14 cellular contexts compared by ENCODE assay signal in the genomic region with DNA sequence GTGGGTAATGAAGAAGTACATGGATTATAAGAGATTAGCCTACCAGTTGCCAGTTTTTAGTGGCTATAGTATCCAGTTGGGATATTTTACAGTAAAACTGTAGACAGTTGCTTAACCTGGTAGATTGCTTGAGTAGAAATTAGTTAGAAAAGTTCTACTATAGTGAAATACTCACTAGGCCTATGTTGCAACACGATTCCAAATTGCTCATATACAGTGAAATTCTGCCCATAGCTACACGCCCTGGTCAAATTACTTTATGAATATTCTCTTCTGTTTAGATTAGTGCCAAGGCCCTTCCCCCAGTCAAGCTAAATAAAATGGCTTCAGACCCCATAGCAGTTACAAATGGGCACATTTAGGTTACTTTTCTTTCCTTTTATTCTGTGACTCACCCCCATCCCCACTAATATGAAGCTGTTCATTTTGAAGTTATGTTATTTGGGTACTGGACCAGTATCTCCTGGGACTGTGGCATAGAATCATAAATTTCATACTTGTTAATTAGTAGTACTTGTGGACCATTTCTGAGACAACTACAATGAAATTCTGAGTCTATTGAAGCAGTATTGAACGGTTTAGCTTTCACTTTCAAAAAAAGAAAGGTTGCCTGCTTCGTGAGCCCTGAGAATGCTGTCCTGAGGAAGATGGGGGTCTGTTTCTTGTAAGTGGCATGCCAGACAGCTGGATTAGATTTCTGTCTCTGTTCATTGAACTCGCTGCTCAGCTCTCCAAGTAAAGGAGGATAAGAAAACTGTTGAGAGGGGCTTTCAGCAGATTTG.
A peak's percentile ranks its signal among the peaks of the same experiment; 100 is the strongest.
DNase-seq lines count a peak whose midpoint lies in the region; ATAC-seq and TF ChIP-seq lines count a peak whose summit lies in the region.
"Had no signal": no experiment of that assay in that cellular context is flagged by ENCODE, and none has a peak within 500 bp of the region (broad histone marks: within the 10 kb centered on the region; RNA-seq: fewer than 3 reads in every experiment).

No MANE protein-coding gene starts in this region.

- DNase-seq in cardiac muscle cell (ENCODE audit: low read depth in 1 of 2, low spot score in 1 of 2), result peak; percentile 17 to 32
- DNase-seq in right cardiac atrium, result no peak
- no peak for DNase-seq in fibroblast of villous mesenchyme (ENCODE audit: low read depth)
- DNase-seq in HUDEP-2 (lab: John Stamatoyannopoulos, UW; ENCODE audit: unreplicated experiment in 76 of 76), result no peak
- DNase-seq in NCI-H1694 treated with DMSO at 0.1 percent for 48 hours (lab: John Stamatoyannopoulos, UW), result no peak
- no peak for DNase-seq in posterior cingulate gyrus
- DNase-seq in NCI-H146 (lab: John Stamatoyannopoulos, UW), result no peak
- DNase-seq: ACHN; activated CD4-positive, CD25-positive, alpha-beta regulatory T cell; activated CD8-positive, alpha-beta memory T cell treated with anti-CD3 and anti-CD28 coated beads, Interleukin-2, amount 50 U/mL, for 48 hours; central memory CD4-positive, alpha-beta T cell; DMS 273 treated with DMSO at 0.1 percent for 48 hours; substantia nigra had no signal

- intact Hi-C loops in right cardiac atrium (cut with DNase I), result no loop called here
- intact Hi-C loops in posterior cingulate gyrus (cut with DNase I), result no loop called here

- H3K9me3 ChIP-seq in cardiac muscle cell (ENCODE audit: low read depth), result no peaks in the 10 kb centered on the region
- H3K9me3 ChIP-seq in right cardiac atrium (ENCODE audit: control insufficient read depth, low read length), result no peaks in the 10 kb centered on the region

- ATAC-seq in right cardiac atrium, result no peak

- WGBS in right cardiac atrium, result 53% methylated on average over 5 of the region's 5 CpGs

- TF ChIP-seq CTCF in cardiac muscle cell (IDR thresholded peaks at IDR 0.05; ENCODE audit: low read depth, low read length) (no peak), WI38 (IDR thresholded peaks at IDR 0.05; ENCODE audit: low read depth, low read length) (no peak), fibroblast of villous mesenchyme (IDR thresholded peaks at IDR 0.05; ENCODE audit: insufficient read depth, low read depth, low read length) (no peak)

- H3K36me3 ChIP-seq in cardiac muscle cell, result no peaks in the 10 kb centered on the region

- H3K4me3 ChIP-seq in cardiac muscle cell (no peak overlapping the region), right cardiac atrium (ENCODE audit: low read length) (no peak overlapping the region), WI38 (ENCODE audit: low read depth, low read length) (peak overlapping the region; percentile 33), fibroblast of villous mesenchyme (ENCODE audit: low read depth, low read length) (peak overlapping the region; percentile 5)

- peaks cover 3% of the 10 kb centered on the region for H3K4me1 ChIP-seq in cardiac muscle cell (ENCODE audit: low read depth)
- H3K4me1 ChIP-seq in right cardiac atrium (ENCODE audit: control insufficient read depth, insufficient read depth, low read length), result no peaks in the 10 kb centered on the region

- peaks cover 24% of the 10 kb centered on the region for H3K27me3 ChIP-seq in cardiac muscle cell
- no peaks in the 10 kb centered on the region for H3K27me3 ChIP-seq in right cardiac atrium (ENCODE audit: control insufficient read depth, insufficient read depth)

- H3K27ac ChIP-seq in cardiac muscle cell (no peak overlapping the region), right cardiac atrium (ENCODE audit: low read length) (no peak overlapping the region)

Comparison
In these comparisons a context has a peak if more than half of its experiments do, and no peak if none do; other contexts are left out.
1. DNase-seq: peak in cardiac muscle cell (2 of 2); none in right cardiac atrium (0 of 3), fibroblast of villous mesenchyme (single experiment), HUDEP-2 (0 of 76), NCI-H1694 treated with DMSO at 0.1 percent for 48 hours (single experiment), posterior cingulate gyrus (0 of 10) and NCI-H146 (single experiment).
2. H3K4me3 ChIP-seq: peak in WI38 (single experiment) and fibroblast of villous mesenchyme (single experiment); none in cardiac muscle cell (single experiment) and right cardiac atrium (single experiment).